Comparison of ENCODE assay signal across 14 cellular contexts in genomic region chr3:197417896-197418618, GRCh38.
"Had no signal": no experiment of that assay in that cellular context is flagged by ENCODE, and none has a peak within 500 bp of the region (broad histone marks: within the 10 kb centered on the region; RNA-seq: fewer than 3 reads in every experiment).

No MANE protein-coding gene starts in this region.

- H3K4me1 ChIP-seq: psoas muscle had no signal

- H3K27ac Mint-ChIP-seq: activated CD4-positive, alpha-beta memory T cell treated with anti-CD3 and anti-CD28 coated beads, Interleukin-2, amount 10 ng/mL, durations not matched to agents 7 days and 5 days; effector memory CD8-positive, alpha-beta T cell; memory B cell; T-helper 2 cell treated with Interferon-gamma antibody and Interleukin-4, amounts not matched to agents 5 μg/mL and 100 μg/mL, for 36 hours had no signal

- H3K27ac ChIP-seq: psoas muscle, suprapubic skin had no signal

- H3K36me3 ChIP-seq: suprapubic skin had no signal

- H3K4me3 ChIP-seq: psoas muscle, suprapubic skin had no signal

- DNase-seq: activated CD4-positive, alpha-beta memory T cell treated with anti-CD3 and anti-CD28 coated beads, Interleukin-2, amount 10 ng/mL, durations not matched to agents 7 days and 5 days; central memory CD4-positive, alpha-beta T cell; effector memory CD8-positive, alpha-beta T cell; erythroblast; hypothalamus; psoas muscle; stimulated activated CD4-positive, alpha-beta T cell treated with anti-CD3 and anti-CD28 coated beads, Interleukin-12 subunit alpha, Interleukin-12 subunit beta, amount 100 ng/mL, for 4 hours; stimulated activated naive CD4-positive, alpha-beta T cell treated with Interleukin-2 at 50 U/mL for 16 hours; SW 1271 had no signal

- H3K9me3 Mint-ChIP-seq: activated CD4-positive, alpha-beta memory T cell treated with anti-CD3 and anti-CD28 coated beads, Interleukin-2, amount 10 ng/mL, durations not matched to agents 7 days and 5 days; effector memory CD8-positive, alpha-beta T cell; T-helper 2 cell treated with Interferon-gamma antibody and Interleukin-4, amounts not matched to agents 5 μg/mL and 100 μg/mL, for 36 hours had no signal

- H3K9me3 ChIP-seq: psoas muscle, suprapubic skin had no signal

- H3K4me1 Mint-ChIP-seq: memory B cell had no signal

- H3K4me3 Mint-ChIP-seq: activated CD4-positive, alpha-beta memory T cell treated with anti-CD3 and anti-CD28 coated beads, Interleukin-2, amount 10 ng/mL, durations not matched to agents 7 days and 5 days; effector memory CD8-positive, alpha-beta T cell; memory B cell; nephron; T-helper 2 cell treated with Interferon-gamma antibody and Interleukin-4, amounts not matched to agents 5 μg/mL and 100 μg/mL, for 36 hours had no signal

- H3K36me3 Mint-ChIP-seq: memory B cell had no signal

- H3K27me3 ChIP-seq: suprapubic skin had no signal

- ATAC-seq: effector memory CD8-positive, alpha-beta T cell; psoas muscle; sciatic nerve had no signal
